Comparison of ENCODE assay signal across 2 cellular contexts in genomic region chr1:30863955-30864604, GRCh38.
TF ChIP-seq lines count a peak whose summit lies in the region.

No MANE protein-coding gene starts in this region.

TF ChIP-seq in HEK293, 187 proteins besides CTCF, POLR2A, EP300 and RAD21:
- no peak for TF ChIP-seq ZNF324 (tag by site-specific recombination; IDR thresholded peaks at IDR 0.05)
- peak; percentile 68 for TF ChIP-seq PRDM10 (tag by site-specific recombination; IDR thresholded peaks at IDR 0.05)
- TF ChIP-seq ZNF776 (tag by site-specific recombination; IDR thresholded peaks at IDR 0.05; ENCODE audit: borderline replicate concordance): no peak

TF ChIP-seq in GM12878, 131 proteins besides CTCF, POLR2A, EP300 and RAD21:
- TF ChIP-seq MTA2 (IDR thresholded peaks at IDR 0.05; ENCODE audit: low read depth): no peak
- no peak for TF ChIP-seq RCOR1 (conservative IDR thresholded peaks at IDR 0.05; ENCODE audit: low read depth, low read length)
- no peak for TF ChIP-seq FOS (IDR thresholded peaks at IDR 0.05; ENCODE audit: borderline replicate concordance, extremely low read depth, insufficient read length)
- TF ChIP-seq ZBTB33 (IDR thresholded peaks at IDR 0.05): no peak
- no peak for TF ChIP-seq STAT1 (conservative IDR thresholded peaks at IDR 0.05)
- TF ChIP-seq HDAC6 (IDR thresholded peaks at IDR 0.05; ENCODE audit: unreplicated experiment): no peak
- TF ChIP-seq YBX1 (IDR thresholded peaks at IDR 0.05): no peak
- no peak for TF ChIP-seq ZBTB11 (CRISPR knock-in tag; IDR thresholded peaks at IDR 0.05)
- TF ChIP-seq BRCA1 (IDR thresholded peaks at IDR 0.05; ENCODE audit: low read depth, low read length): no peak
- no peak for TF ChIP-seq DPF2 (IDR thresholded peaks at IDR 0.05)
- no peak for TF ChIP-seq CHD4 (IDR thresholded peaks at IDR 0.05)
- no peak for TF ChIP-seq POLR2AphosphoS2 (IDR thresholded peaks at IDR 0.05; ENCODE audit: low read depth, low read length)
- TF ChIP-seq SMAD1 (IDR thresholded peaks at IDR 0.05; ENCODE audit: low read depth, partially characterized antibody): no peak
- no peak for TF ChIP-seq MEF2B (IDR thresholded peaks at IDR 0.05; ENCODE audit: partially characterized antibody, poor library complexity, severe bottlenecking)
- no peak for TF ChIP-seq KLF5 (IDR thresholded peaks at IDR 0.05; ENCODE audit: partially characterized antibody)
- no peak for TF ChIP-seq CREB1 (IDR thresholded peaks at IDR 0.05; ENCODE audit: low read depth)
- TF ChIP-seq BMI1 (IDR thresholded peaks at IDR 0.05; ENCODE audit: borderline replicate concordance): no peak
- TF ChIP-seq ZSCAN29 (IDR thresholded peaks at IDR 0.05): no peak
- TF ChIP-seq BCL3 (IDR thresholded peaks at IDR 0.05; ENCODE audit: borderline replicate concordance, insufficient read depth, low read depth, low read length, poor library complexity, severe bottlenecking): no peak
- no peak for TF ChIP-seq CEBPZ (IDR thresholded peaks at IDR 0.05; ENCODE audit: low read depth, low read length)
